38 cellular contexts compared by ENCODE assay signal in the genomic region with DNA sequence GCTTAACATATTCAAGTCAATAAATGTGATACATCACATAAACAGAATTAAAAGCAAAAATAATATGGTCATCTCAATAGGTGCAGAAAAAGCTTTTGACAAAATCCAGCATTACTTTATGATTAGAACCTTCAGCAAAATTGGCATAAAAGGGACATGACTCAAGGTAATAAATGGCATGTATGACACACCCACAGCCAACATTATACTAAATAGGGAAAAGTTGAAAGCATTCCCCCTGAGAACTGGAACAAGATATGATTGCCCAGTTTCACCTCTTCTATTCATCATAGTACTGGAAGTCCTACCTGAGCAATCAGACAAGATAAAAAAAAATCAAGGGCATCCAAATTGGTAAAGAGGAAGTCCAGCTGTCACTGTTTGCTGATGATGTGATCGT.
"Had no signal": no experiment of that assay in that cellular context is flagged by ENCODE, and none has a peak within 500 bp of the region (broad histone marks: within the 10 kb centered on the region; RNA-seq: fewer than 3 reads in every experiment).

No MANE protein-coding gene starts in this region.

- H3K27me3 ChIP-seq: adrenal gland, ascending aorta, body of pancreas, brain microvascular endothelial cell, breast epithelium, cardiac muscle cell had no signal

- H3K4me3 Mint-ChIP-seq: activated naive CD4-positive, alpha-beta T cell treated with anti-CD3 and anti-CD28 coated beads for 36 hours; activated naive CD4-positive, alpha-beta T cell treated with anti-CD3 and anti-CD28 coated beads, Interleukin-2, amount 10 ng/mL, durations not matched to agents 7 days and 5 days; activated naive CD4-positive, alpha-beta T cell treated with anti-CD3 and anti-CD28 coated beads, Interleukin-2, amount 50 U/mL, for 24 hours; activated naive CD8-positive, alpha-beta T cell; activated naive CD8-positive, alpha-beta T cell treated with anti-CD3 and anti-CD28 coated beads for 36 hours; activated naive CD8-positive, alpha-beta T cell treated with anti-CD3 and anti-CD28 coated beads, Interleukin-2, amount 10 ng/mL, durations not matched to agents 7 days and 5 days; activated naive CD8-positive, alpha-beta T cell treated with anti-CD3 and anti-CD28 coated beads, Interleukin-2, amount 50 U/mL, for 24 hours; activated T-cell treated with anti-CD3 and anti-CD28 coated beads, Interleukin-2, amount 50 U/mL, for 24 hours; activated T-cell treated with anti-CD3 and anti-CD28 coated beads, Interleukin-2, amount 50 U/mL, for 4 hours; activated T-cell treated with anti-CD3 and anti-CD28 coated beads, Interleukin-2, amount 50 U/mL, for 72 hours; activated T-helper 1 cell treated with anti-CD3 and anti-CD28 coated beads, Interleukin-12 subunit alpha, Interleukin-12 subunit beta, Interleukin-2, Interleukin-4 antibody, amounts not matched to agents 30 ng/mL and 10 ng/mL and 1 ng/mL, durations not matched to agents 14 hours and 24 hours and 36 hours; activated T-helper 17 cell treated with anti-CD3 and anti-CD28 coated beads, Interleukin-2, amount 50 U/mL, for 72 hours; brain; central memory CD8-positive, alpha-beta T cell had no signal

- H3K36me3 ChIP-seq: adrenal gland, ascending aorta, brain microvascular endothelial cell, breast epithelium, cardiac muscle cell had no signal

- H3K4me1 ChIP-seq: adrenal gland, ascending aorta, body of pancreas, breast epithelium had no signal

- H3K4me3 ChIP-seq: adrenal gland, ascending aorta, body of pancreas, breast epithelium, cardiac muscle cell had no signal

- H3K9me3 Mint-ChIP-seq: activated naive CD4-positive, alpha-beta T cell treated with anti-CD3 and anti-CD28 coated beads, Interleukin-2, amount 10 ng/mL, durations not matched to agents 7 days and 5 days; activated naive CD4-positive, alpha-beta T cell treated with anti-CD3 and anti-CD28 coated beads, Interleukin-2, amount 50 U/mL, for 24 hours; activated naive CD8-positive, alpha-beta T cell treated with anti-CD3 and anti-CD28 coated beads for 36 hours; activated naive CD8-positive, alpha-beta T cell treated with anti-CD3 and anti-CD28 coated beads, Interleukin-2, amount 10 ng/mL, durations not matched to agents 7 days and 5 days; activated naive CD8-positive, alpha-beta T cell treated with anti-CD3 and anti-CD28 coated beads, Interleukin-2, amount 50 U/mL, for 24 hours; activated T-cell treated with anti-CD3 and anti-CD28 coated beads, Interleukin-2, amount 50 U/mL, for 24 hours; activated T-cell treated with anti-CD3 and anti-CD28 coated beads, Interleukin-2, amount 50 U/mL, for 4 hours; activated T-helper 1 cell treated with anti-CD3 and anti-CD28 coated beads, Interleukin-12 subunit alpha, Interleukin-12 subunit beta, Interleukin-2, Interleukin-4 antibody, amounts not matched to agents 30 ng/mL and 10 ng/mL and 1 ng/mL, durations not matched to agents 14 hours and 24 hours and 36 hours; activated T-helper 17 cell treated with anti-CD3 and anti-CD28 coated beads, Interleukin-2, amount 50 U/mL, for 72 hours; activated T-helper 2 cell treated with anti-CD3 and anti-CD28 coated beads, Interferon-gamma antibody, Interleukin-2, Interleukin-4, amounts not matched to agents 10 μg/mL and 5 μg/mL and 100 μg/mL, durations not matched to agents 14 hours and 24 hours and 36 hours; central memory CD8-positive, alpha-beta T cell had no signal

- H3K27ac Mint-ChIP-seq: activated naive CD4-positive, alpha-beta T cell treated with anti-CD3 and anti-CD28 coated beads for 36 hours; activated naive CD4-positive, alpha-beta T cell treated with anti-CD3 and anti-CD28 coated beads, Interleukin-2, amount 10 ng/mL, durations not matched to agents 7 days and 5 days; activated naive CD4-positive, alpha-beta T cell treated with anti-CD3 and anti-CD28 coated beads, Interleukin-2, amount 50 U/mL, for 24 hours; activated naive CD4-positive, alpha-beta T cell treated with anti-CD3 and anti-CD28 coated beads, Interleukin-2, amount 50 U/mL, for 72 hours; activated naive CD8-positive, alpha-beta T cell; activated naive CD8-positive, alpha-beta T cell treated with anti-CD3 and anti-CD28 coated beads for 36 hours; activated naive CD8-positive, alpha-beta T cell treated with anti-CD3 and anti-CD28 coated beads, Interleukin-2, amount 10 ng/mL, durations not matched to agents 7 days and 5 days; activated naive CD8-positive, alpha-beta T cell treated with anti-CD3 and anti-CD28 coated beads, Interleukin-2, amount 50 U/mL, for 24 hours; activated T-cell treated with anti-CD3 and anti-CD28 coated beads, Interleukin-2, amount 50 U/mL, for 24 hours; activated T-cell treated with anti-CD3 and anti-CD28 coated beads, Interleukin-2, amount 50 U/mL, for 72 hours; activated T-helper 1 cell treated with anti-CD3 and anti-CD28 coated beads, Interleukin-12 subunit alpha, Interleukin-12 subunit beta, Interleukin-2, Interleukin-4 antibody, amounts not matched to agents 30 ng/mL and 10 ng/mL and 1 ng/mL, durations not matched to agents 14 hours and 24 hours and 36 hours; activated T-helper 17 cell treated with anti-CD3 and anti-CD28 coated beads, Interleukin-2, amount 50 U/mL, for 72 hours; activated T-helper 2 cell treated with anti-CD3 and anti-CD28 coated beads, Interferon-gamma antibody, Interleukin-2, Interleukin-4, amounts not matched to agents 10 μg/mL and 5 μg/mL and 100 μg/mL, durations not matched to agents 14 hours and 24 hours and 36 hours; brain had no signal

- H3K27me3 Mint-ChIP-seq: activated naive CD4-positive, alpha-beta T cell treated with anti-CD3 and anti-CD28 coated beads, Interleukin-2, amount 10 ng/mL, durations not matched to agents 7 days and 5 days; activated naive CD4-positive, alpha-beta T cell treated with anti-CD3 and anti-CD28 coated beads, Interleukin-2, amount 50 U/mL, for 24 hours; activated naive CD8-positive, alpha-beta T cell; activated naive CD8-positive, alpha-beta T cell treated with anti-CD3 and anti-CD28 coated beads for 36 hours; activated T-cell treated with anti-CD3 and anti-CD28 coated beads, Interleukin-2, amount 50 U/mL, for 24 hours; central memory CD8-positive, alpha-beta T cell had no signal

- H3K27ac ChIP-seq: adrenal gland, ascending aorta, body of pancreas, brain microvascular endothelial cell, breast epithelium, cardiac muscle cell had no signal

- ATAC-seq: activated naive CD4-positive, alpha-beta T cell treated with anti-CD3 and anti-CD28 coated beads, Interleukin-2, amount 50 U/mL, for 72 hours; activated naive CD8-positive, alpha-beta T cell treated with anti-CD3 and anti-CD28 coated beads, Interleukin-2, amount 50 U/mL, for 24 hours; activated T-cell treated with anti-CD3 and anti-CD28 coated beads, Interleukin-2, amount 50 U/mL, for 4 hours; activated T-cell treated with anti-CD3 and anti-CD28 coated beads, Interleukin-2, amount 50 U/mL, for 72 hours; activated T-helper 17 cell treated with anti-CD3 and anti-CD28 coated beads, Interleukin-2, amount 50 U/mL, for 72 hours; body of pancreas had no signal

- H3K4me1 Mint-ChIP-seq: activated naive CD4-positive, alpha-beta T cell treated with anti-CD3 and anti-CD28 coated beads, Interleukin-2, amount 10 ng/mL, durations not matched to agents 7 days and 5 days; activated naive CD4-positive, alpha-beta T cell treated with anti-CD3 and anti-CD28 coated beads, Interleukin-2, amount 50 U/mL, for 24 hours; activated naive CD8-positive, alpha-beta T cell treated with anti-CD3 and anti-CD28 coated beads for 36 hours; activated naive CD8-positive, alpha-beta T cell treated with anti-CD3 and anti-CD28 coated beads, Interleukin-2, amount 10 ng/mL, durations not matched to agents 7 days and 5 days; activated naive CD8-positive, alpha-beta T cell treated with anti-CD3 and anti-CD28 coated beads, Interleukin-2, amount 50 U/mL, for 24 hours; activated T-helper 17 cell treated with anti-CD3 and anti-CD28 coated beads, Interleukin-2, amount 50 U/mL, for 72 hours; central memory CD8-positive, alpha-beta T cell had no signal

- DNase-seq: activated effector memory CD4-positive, alpha-beta T cell treated with anti-CD3 and anti-CD28 coated beads, Interleukin-2, amount 50 U/mL, for 16 hours; activated effector memory CD4-positive, alpha-beta T cell treated with Interleukin-2 at 50 U/mL for 16 hours; activated gamma-delta T cell; activated gamma-delta T cell treated with Interleukin-2 at 50 U/mL for 16 hours; activated naive CD4-positive, alpha-beta T cell; activated naive CD4-positive, alpha-beta T cell treated with anti-CD3 and anti-CD28 coated beads for 36 hours; activated naive CD4-positive, alpha-beta T cell treated with anti-CD3 and anti-CD28 coated beads, Interleukin-2, amount 10 ng/mL, durations not matched to agents 7 days and 5 days; activated naive CD4-positive, alpha-beta T cell treated with anti-CD3 and anti-CD28 coated beads, Interleukin-2, amount 50 U/mL, for 16 hours; activated naive CD4-positive, alpha-beta T cell treated with Interleukin-2 at 50 U/mL for 16 hours; activated naive CD8-positive, alpha-beta T cell treated with anti-CD3 and anti-CD28 coated beads for 36 hours; activated naive CD8-positive, alpha-beta T cell treated with anti-CD3 and anti-CD28 coated beads, Interleukin-2, amount 10 ng/mL, durations not matched to agents 7 days and 5 days; activated naive CD8-positive, alpha-beta T cell treated with anti-CD3 and anti-CD28 coated beads, Interleukin-2, amount 50 U/mL, for 24 hours; activated T-cell treated with anti-CD3 and anti-CD28 coated beads, Interleukin-2, amount 50 U/mL, for 1 hour; activated T-cell treated with anti-CD3 and anti-CD28 coated beads, Interleukin-2, amount 50 U/mL, for 24 hours; activated T-cell treated with anti-CD3 and anti-CD28 coated beads, Interleukin-2, amount 50 U/mL, for 4 hours; activated T-cell treated with anti-CD3 and anti-CD28 coated beads, Interleukin-2, amount 50 U/mL, for 48 hours; activated T-cell treated with anti-CD3 and anti-CD28 coated beads, Interleukin-2, amount 50 U/mL, for 72 hours; adrenal gland; amniotic stem cell; amygdala; anterior cingulate cortex; aorta; body of pancreas; brain microvascular endothelial cell; caudate nucleus; central memory CD4-positive, alpha-beta T cell; cerebellar nuclear complex had no signal

- H3K36me3 Mint-ChIP-seq: activated naive CD4-positive, alpha-beta T cell treated with anti-CD3 and anti-CD28 coated beads, Interleukin-2, amount 10 ng/mL, durations not matched to agents 7 days and 5 days; activated naive CD4-positive, alpha-beta T cell treated with anti-CD3 and anti-CD28 coated beads, Interleukin-2, amount 50 U/mL, for 24 hours; activated naive CD4-positive, alpha-beta T cell treated with anti-CD3 and anti-CD28 coated beads, Interleukin-2, amount 50 U/mL, for 72 hours; activated naive CD8-positive, alpha-beta T cell; activated naive CD8-positive, alpha-beta T cell treated with anti-CD3 and anti-CD28 coated beads for 36 hours; activated naive CD8-positive, alpha-beta T cell treated with anti-CD3 and anti-CD28 coated beads, Interleukin-2, amount 10 ng/mL, durations not matched to agents 7 days and 5 days; brain had no signal

- H3K9me3 ChIP-seq: adrenal gland, ascending aorta, body of pancreas, breast epithelium had no signal
